In the genomic region with DNA sequence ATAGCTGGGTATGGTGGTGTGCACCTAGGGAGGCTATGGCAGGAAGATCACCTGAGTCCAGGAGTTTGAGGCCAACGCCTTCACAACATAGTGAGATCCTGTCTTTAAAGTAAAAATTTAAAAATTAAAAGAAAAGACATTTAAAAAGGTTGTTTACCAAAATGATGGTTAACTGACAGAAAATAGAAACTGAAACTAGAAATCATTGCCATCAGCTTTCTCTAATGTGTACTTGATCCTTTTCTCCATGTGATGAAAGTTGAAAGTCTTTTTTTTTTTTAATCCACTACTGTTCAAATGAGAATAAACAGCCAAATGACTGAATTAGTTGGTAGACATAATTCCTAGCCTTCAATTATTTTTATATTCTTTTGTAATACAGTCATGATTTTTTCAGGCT, we compare ENCODE assay signal across 7 cellular contexts.
DNase-seq lines count a peak whose midpoint lies in the region; ATAC-seq and TF ChIP-seq lines count a peak whose summit lies in the region.
"Not testable (repeated sequence)": the region's sequence is repeated elsewhere in the genome, so short reads cannot be mapped to it uniquely, and the experiment has no call there.

No MANE protein-coding gene starts in this region.

- no CpG with 5 or more reads among the region's 1 CpG for WGBS in IMR-90 (ENCODE audit: extremely low coverage in 2 of 2, insufficient read length in 1 of 2), 2 experiments
- WGBS in smooth muscle cell (ENCODE audit: low lambda C conversion rate), result 95% methylated on average over 1 of the region's 1 CpG

- H2AK9ac ChIP-seq in IMR-90 (replicated peaks; ENCODE audit: low read depth, low read length, poor library complexity), result not testable (repeated sequence)

- not testable (repeated sequence) for BruUV-seq in IMR-90 (replicated peaks; lab: Mats Ljungman, UMichigan)

- not testable (repeated sequence) for H2AFZ ChIP-seq in IMR-90 (replicated peaks; ENCODE audit: low read length, poor library complexity); smooth muscle cell (ENCODE audit: low read depth)

- H3K4me3 ChIP-seq in IMR-90 (ENCODE audit: insufficient read depth, low read depth, low read length); naive thymus-derived CD4-positive, alpha-beta T cell (ENCODE audit: low read length); smooth muscle cell: not testable (repeated sequence)

- not testable (repeated sequence) for H3F3A ChIP-seq in smooth muscle cell (ENCODE audit: low read depth)

- H3K23ac ChIP-seq in IMR-90 (ENCODE audit: low read depth, low read length), result not testable (repeated sequence)

- TF ChIP-seq CTCF in IMR-90 (conservative IDR thresholded peaks at IDR 0.05; ENCODE audit: low read depth, low read length); smooth muscle cell (IDR thresholded peaks at IDR 0.05; ENCODE audit: borderline replicate concordance, insufficient read depth, poor library complexity, severe bottlenecking): not testable (repeated sequence)

- not testable (repeated sequence) for H3K9ac ChIP-seq in IMR-90 (ENCODE audit: low read depth, low read length); smooth muscle cell (ENCODE audit: low read depth)

- not testable (repeated sequence) for H2BK20ac ChIP-seq in IMR-90 (ENCODE audit: low read depth, low read length)

- H4K8ac ChIP-seq in IMR-90 (ENCODE audit: low read depth in 2 of 2, low read length in 2 of 2), result not testable (repeated sequence)

- not testable (repeated sequence) for H3K36me3 ChIP-seq in IMR-90 (ENCODE audit: control insufficient read depth, insufficient read depth, low read length); naive thymus-derived CD4-positive, alpha-beta T cell (ENCODE audit: control insufficient read depth in 2 of 3, insufficient read depth in 3 of 3, low read length in 3 of 3); smooth muscle cell (ENCODE audit: low read depth)

- dilution Hi-C loops in IMR-90 (cut with HindIII; ENCODE audit: low sequenced_read_pairs, unreplicated experiment), result not testable (repeated sequence)

- peak overlapping the region; percentile 45 for H2BK5ac ChIP-seq in IMR-90 (ENCODE audit: low read depth, low read length, poor library complexity, severe bottlenecking)

- not testable (repeated sequence) for H3K27me3 ChIP-seq in IMR-90 (ENCODE audit: control insufficient read depth, insufficient read depth, low read length); naive thymus-derived CD4-positive, alpha-beta T cell (ENCODE audit: control insufficient read depth in 2 of 2, insufficient read depth in 2 of 2, low read length in 2 of 2); smooth muscle cell (ENCODE audit: low read depth)

- not testable (repeated sequence) for H3K27ac ChIP-seq in IMR-90 (ENCODE audit: insufficient read depth, low read length); naive thymus-derived CD4-positive, alpha-beta T cell (ENCODE audit: low read depth, low read length)
- H3K27ac ChIP-seq in smooth muscle cell (ENCODE audit: low read depth), result peak overlapping the region; percentile 60

- not testable (repeated sequence) for ATAC-seq in IMR-90 (ENCODE audit: low read depth); T-cell (replicated peaks in 1 of 4); activated naive CD8-positive, alpha-beta T cell treated with anti-CD3 and anti-CD28 coated beads, Interleukin-2, amount 50 U/mL, for 24 hours; naive thymus-derived CD4-positive, alpha-beta T cell

- not testable (repeated sequence) for H2BK15ac ChIP-seq in IMR-90 (ENCODE audit: low read depth, low read length)

- DNase-seq in IMR-90; T-cell; activated CD4-positive, alpha-beta memory T cell treated with anti-CD3 and anti-CD28 coated beads, Interleukin-2, amount 10 ng/mL, durations not matched to agents 7 days and 5 days; activated T-helper 2 cell treated with anti-CD3 and anti-CD28 coated beads, Interferon-gamma antibody, Interleukin-2, Interleukin-4, amounts not matched to agents 10 μg/mL and 5 μg/mL and 100 μg/mL, durations not matched to agents 14 hours and 24 hours and 36 hours (ENCODE audit: low spot score); activated naive CD8-positive, alpha-beta T cell treated with anti-CD3 and anti-CD28 coated beads, Interleukin-2, amount 50 U/mL, for 24 hours; smooth muscle cell (lab: John Stamatoyannopoulos, UW; ENCODE audit: unreplicated experiment): not testable (repeated sequence)
- DNase-seq in naive thymus-derived CD4-positive, alpha-beta T cell, result peak in 3 of 9 donors; percentile 23 to 32 (median 26)

- H3K27ac Mint-ChIP-seq in T-cell, result peak overlapping the region; percentile 88 to 90
- peak overlapping the region; percentile 86 for H3K27ac Mint-ChIP-seq in activated CD4-positive, alpha-beta memory T cell treated with anti-CD3 and anti-CD28 coated beads, Interleukin-2, amount 10 ng/mL, durations not matched to agents 7 days and 5 days
- H3K27ac Mint-ChIP-seq in activated T-helper 2 cell treated with anti-CD3 and anti-CD28 coated beads, Interferon-gamma antibody, Interleukin-2, Interleukin-4, amounts not matched to agents 10 μg/mL and 5 μg/mL and 100 μg/mL, durations not matched to agents 14 hours and 24 hours and 36 hours, result peak overlapping the region; percentile 88
- H3K27ac Mint-ChIP-seq in activated naive CD8-positive, alpha-beta T cell treated with anti-CD3 and anti-CD28 coated beads, Interleukin-2, amount 50 U/mL, for 24 hours, result peak overlapping the region; percentile 69
- H3K27ac Mint-ChIP-seq in naive thymus-derived CD4-positive, alpha-beta T cell, result peak overlapping the region in 6 of 9 donors; percentile 66 to 87 (median 77)

- not testable (repeated sequence) for H3K56ac ChIP-seq in IMR-90 (ENCODE audit: extremely low read depth, insufficient read depth, low read length)

- H3K4me2 ChIP-seq in IMR-90 (ENCODE audit: low read depth, low read length); smooth muscle cell: not testable (repeated sequence)

- H3K4me1 ChIP-seq in IMR-90 (ENCODE audit: control insufficient read depth, insufficient read depth, low read length), result not testable (repeated sequence)
- peaks cover 32 to 53% of the 10 kb centered on the region in 2 donors for H3K4me1 ChIP-seq in naive thymus-derived CD4-positive, alpha-beta T cell (ENCODE audit: control insufficient read depth in 2 of 2, insufficient read depth in 2 of 2, low read length in 2 of 2)
- H3K4me1 ChIP-seq in smooth muscle cell (ENCODE audit: low read depth), result peaks cover 21% of the 10 kb centered on the region

- TF ChIP-seq RAD21 in IMR-90 (IDR thresholded peaks at IDR 0.05; ENCODE audit: low read length), result not testable (repeated sequence)

- CTCF ChIA-PET in IMR-90 (lab: Yijun Ruan, JAX); T-cell (lab: Charles Lee): not testable (repeated sequence)
- CTCF ChIA-PET in activated CD4-positive, alpha-beta memory T cell treated with anti-CD3 and anti-CD28 coated beads, Interleukin-2, amount 10 ng/mL, durations not matched to agents 7 days and 5 days (lab: Charles Lee), result interaction anchor here (0.7 to 0.9 kb wide), 2 partner anchors 150 to 163 kb away, joined by 3 read pairs; no protein-coding TSS in a partner anchor
- CTCF ChIA-PET in naive thymus-derived CD4-positive, alpha-beta T cell (lab: Charles Lee), result interaction anchor here (0.6 kb wide), 1 partner anchor 34 kb away, joined by 4 read pairs; no protein-coding TSS in a partner anchor

- not testable (repeated sequence) for H4K91ac ChIP-seq in IMR-90 (ENCODE audit: insufficient read depth, low read depth, low read length)

- H3K18ac ChIP-seq in IMR-90 (ENCODE audit: low read depth, low read length), result not testable (repeated sequence)

- H3K27me3 Mint-ChIP-seq in T-cell; activated CD4-positive, alpha-beta memory T cell treated with anti-CD3 and anti-CD28 coated beads, Interleukin-2, amount 10 ng/mL, durations not matched to agents 7 days and 5 days; activated T-helper 2 cell treated with anti-CD3 and anti-CD28 coated beads, Interferon-gamma antibody, Interleukin-2, Interleukin-4, amounts not matched to agents 10 μg/mL and 5 μg/mL and 100 μg/mL, durations not matched to agents 14 hours and 24 hours and 36 hours (ENCODE audit: low read depth); activated naive CD8-positive, alpha-beta T cell treated with anti-CD3 and anti-CD28 coated beads, Interleukin-2, amount 50 U/mL, for 24 hours; naive thymus-derived CD4-positive, alpha-beta T cell: not testable (repeated sequence)

- not testable (repeated sequence) for H3K79me2 ChIP-seq in smooth muscle cell (ENCODE audit: low read depth)

- not testable (repeated sequence) for H3K9me3 Mint-ChIP-seq in T-cell; activated CD4-positive, alpha-beta memory T cell treated with anti-CD3 and anti-CD28 coated beads, Interleukin-2, amount 10 ng/mL, durations not matched to agents 7 days and 5 days; activated T-helper 2 cell treated with anti-CD3 and anti-CD28 coated beads, Interferon-gamma antibody, Interleukin-2, Interleukin-4, amounts not matched to agents 10 μg/mL and 5 μg/mL and 100 μg/mL, durations not matched to agents 14 hours and 24 hours and 36 hours; activated naive CD8-positive, alpha-beta T cell treated with anti-CD3 and anti-CD28 coated beads, Interleukin-2, amount 50 U/mL, for 24 hours
- H3K9me3 Mint-ChIP-seq in naive thymus-derived CD4-positive, alpha-beta T cell, result peaks cover 0 to 12% (median 0%) of the 10 kb centered on the region in 11 donors

- in situ Hi-C loops in IMR-90 (cut with MboI; ENCODE audit: low sequenced_read_pairs), result not testable (repeated sequence)

- not testable (repeated sequence) for H3K36me3 Mint-ChIP-seq in T-cell; activated naive CD8-positive, alpha-beta T cell treated with anti-CD3 and anti-CD28 coated beads, Interleukin-2, amount 50 U/mL, for 24 hours (ENCODE audit: low read depth)
- peaks cover 26% of the 10 kb centered on the region for H3K36me3 Mint-ChIP-seq in activated CD4-positive, alpha-beta memory T cell treated with anti-CD3 and anti-CD28 coated beads, Interleukin-2, amount 10 ng/mL, durations not matched to agents 7 days and 5 days (ENCODE audit: low read depth)
- peaks cover 14% of the 10 kb centered on the region for H3K36me3 Mint-ChIP-seq in activated T-helper 2 cell treated with anti-CD3 and anti-CD28 coated beads, Interferon-gamma antibody, Interleukin-2, Interleukin-4, amounts not matched to agents 10 μg/mL and 5 μg/mL and 100 μg/mL, durations not matched to agents 14 hours and 24 hours and 36 hours (ENCODE audit: low read depth)
- peaks cover 0 to 35% (median 0%) of the 10 kb centered on the region in 5 donors for H3K36me3 Mint-ChIP-seq in naive thymus-derived CD4-positive, alpha-beta T cell

- peaks cover 48 to 64% (median 62%) of the 10 kb centered on the region in 3 donors for H3K4me1 Mint-ChIP-seq in T-cell
- peaks cover 56% of the 10 kb centered on the region for H3K4me1 Mint-ChIP-seq in activated CD4-positive, alpha-beta memory T cell treated with anti-CD3 and anti-CD28 coated beads, Interleukin-2, amount 10 ng/mL, durations not matched to agents 7 days and 5 days
- peaks cover 52% of the 10 kb centered on the region for H3K4me1 Mint-ChIP-seq in activated T-helper 2 cell treated with anti-CD3 and anti-CD28 coated beads, Interferon-gamma antibody, Interleukin-2, Interleukin-4, amounts not matched to agents 10 μg/mL and 5 μg/mL and 100 μg/mL, durations not matched to agents 14 hours and 24 hours and 36 hours (ENCODE audit: low read depth)
- H3K4me1 Mint-ChIP-seq in activated naive CD8-positive, alpha-beta T cell treated with anti-CD3 and anti-CD28 coated beads, Interleukin-2, amount 50 U/mL, for 24 hours, result peaks cover 51% of the 10 kb centered on the region
- H3K4me1 Mint-ChIP-seq in naive thymus-derived CD4-positive, alpha-beta T cell, result peaks cover 28 to 62% (median 49%) of the 10 kb centered on the region in 7 donors

- intact Hi-C loops in IMR-90 (cut with micrococcal nuclease), result not testable (repeated sequence)
- intact Hi-C loops in activated T-helper 2 cell treated with anti-CD3 and anti-CD28 coated beads, Interferon-gamma antibody, Interleukin-2, Interleukin-4, amounts not matched to agents 10 μg/mL and 5 μg/mL and 100 μg/mL, durations not matched to agents 14 hours and 24 hours and 36 hours (cut with micrococcal nuclease), result loop anchor here (1.0 to 5.0 kb wide), 6 partner anchors 27 to 153 kb away; partner anchors contain the start of gene EMB
- intact Hi-C loops in naive thymus-derived CD4-positive, alpha-beta T cell (cut with micrococcal nuclease), result loop anchor here (5.0 kb wide), 6 partner anchors 34 to 174 kb away; partner anchors contain the start of gene PARP8 (in 1 of the 2)

- not testable (repeated sequence) for H3K79me1 ChIP-seq in IMR-90 (ENCODE audit: low read depth in 1 of 2, low read length in 2 of 2)

- H3K4me3 Mint-ChIP-seq in T-cell, result peak overlapping the region; percentile 25 to 41 (median 39)
- H3K4me3 Mint-ChIP-seq in activated CD4-positive, alpha-beta memory T cell treated with anti-CD3 and anti-CD28 coated beads, Interleukin-2, amount 10 ng/mL, durations not matched to agents 7 days and 5 days, result peak overlapping the region; percentile 18
- not testable (repeated sequence) for H3K4me3 Mint-ChIP-seq in activated T-helper 2 cell treated with anti-CD3 and anti-CD28 coated beads, Interferon-gamma antibody, Interleukin-2, Interleukin-4, amounts not matched to agents 10 μg/mL and 5 μg/mL and 100 μg/mL, durations not matched to agents 14 hours and 24 hours and 36 hours (ENCODE audit: low read depth); activated naive CD8-positive, alpha-beta T cell treated with anti-CD3 and anti-CD28 coated beads, Interleukin-2, amount 50 U/mL, for 24 hours
- peak overlapping the region in 8 of 10 donors; percentile 15 to 70 (median 38) for H3K4me3 Mint-ChIP-seq in naive thymus-derived CD4-positive, alpha-beta T cell

- not testable (repeated sequence) for H3K9me3 ChIP-seq in IMR-90 (ENCODE audit: control insufficient read depth, insufficient read depth, low read length); naive thymus-derived CD4-positive, alpha-beta T cell (ENCODE audit: control insufficient read depth in 2 of 3, low read length in 3 of 3); smooth muscle cell (replicated peaks; ENCODE audit: low read depth)

- not testable (repeated sequence) for TF ChIP-seq POLR2A in IMR-90 (IDR thresholded peaks at IDR 0.05; ENCODE audit: low read depth, low read length)

- POLR2A ChIA-PET in IMR-90 (lab: Charles Lee; ENCODE audit: unreplicated experiment); T-cell (lab: Charles Lee): not testable (repeated sequence)
- POLR2A ChIA-PET in activated CD4-positive, alpha-beta memory T cell treated with anti-CD3 and anti-CD28 coated beads, Interleukin-2, amount 10 ng/mL, durations not matched to agents 7 days and 5 days (lab: Charles Lee), result interaction anchor here (0.7 to 5.2 kb wide), 6 partner anchors 10 to 158 kb away, joined by 3 to 38 read pairs (median 4); partner anchors contain the start of gene PARP8
- POLR2A ChIA-PET in naive thymus-derived CD4-positive, alpha-beta T cell (lab: Charles Lee), result interaction anchor here (0.6 to 0.9 kb wide), 2 partner anchors 15 to 114 kb away, joined by 3 to 4 read pairs; no protein-coding TSS in a partner anchor

- H4K5ac ChIP-seq in IMR-90 (ENCODE audit: low read depth, low read length), result not testable (repeated sequence)

- H3K14ac ChIP-seq in IMR-90 (replicated peaks; ENCODE audit: low read depth, low read length), result not testable (repeated sequence)

- H3K4ac ChIP-seq in IMR-90 (ENCODE audit: low read depth, low read length), result not testable (repeated sequence)

- not testable (repeated sequence) for H2AK5ac ChIP-seq in IMR-90 (ENCODE audit: low read depth, low read length)

- H4K20me1 ChIP-seq in IMR-90 (ENCODE audit: insufficient read depth, low read length); smooth muscle cell (ENCODE audit: low read depth): not testable (repeated sequence)

- H2BK120ac ChIP-seq in IMR-90 (ENCODE audit: low read depth, low read length), result peak overlapping the region; percentile 32; the same call in 1 of the 2 replicates

- not testable (repeated sequence) for H3K9me1 ChIP-seq in IMR-90 (ENCODE audit: insufficient read depth, low read length)
